ENCODE assay signal across 1 cellular context in the genomic region with DNA sequence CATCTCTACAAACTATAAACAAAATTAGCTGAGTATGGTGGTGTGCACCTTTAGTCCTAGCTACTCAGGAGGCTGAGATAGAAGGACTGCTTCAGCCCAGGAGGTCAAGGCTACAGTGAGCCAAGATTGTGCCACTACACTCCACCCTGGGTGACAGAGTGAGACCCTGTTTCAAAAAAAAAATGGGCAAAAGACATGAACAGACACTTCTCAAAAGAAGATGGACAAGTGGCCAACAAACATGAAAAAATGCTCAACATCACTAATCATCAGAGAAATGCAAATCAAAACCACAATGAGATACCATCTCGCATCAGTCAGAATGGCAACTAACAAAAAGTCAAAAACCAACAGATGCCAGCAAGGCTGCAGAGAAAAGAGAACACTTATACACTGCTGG. TPM values are rescaled to one million over a fixed set of nuclear protein-coding genes. Genes with fewer than 3 reads are reported as not detected.
"Had no signal": no experiment of that assay in that cellular context is flagged by ENCODE, and none has a peak within 500 bp of the region (broad histone marks: within the 10 kb centered on the region; RNA-seq: fewer than 3 reads in every experiment).

No MANE protein-coding gene starts in this region.

RNA-seq across cellular contexts. Expression of a gene that starts 15.0 kb away (rescaled TPM):
- total RNA-seq: activated naive CD4-positive, alpha-beta T cell treated with anti-CD3 and anti-CD28 coated beads for 36 hours had no signal
